Comparison of ENCODE assay signal across 4 cellular contexts in the genomic region with DNA sequence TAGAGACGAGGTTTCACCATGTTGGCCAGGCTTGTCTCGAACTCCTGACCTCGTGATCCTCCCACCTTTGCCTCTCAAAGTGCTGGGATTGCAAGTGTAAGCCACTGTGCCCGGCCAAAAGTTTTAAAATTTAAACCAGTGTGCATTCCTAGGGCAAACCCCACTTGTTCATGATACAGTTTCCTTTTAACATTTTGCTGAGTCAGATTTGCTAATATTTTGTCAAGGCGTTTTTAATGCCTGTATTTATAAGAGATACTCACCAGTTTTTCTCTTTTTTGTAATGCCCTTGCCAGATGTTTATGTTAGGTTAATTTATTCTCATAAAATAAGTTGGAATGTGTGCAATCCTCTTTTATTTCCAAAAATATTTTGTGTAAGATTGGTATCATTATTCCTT.
TF ChIP-seq lines count a peak whose summit lies in the region.

No MANE protein-coding gene starts in this region.

TF ChIP-seq in SK-N-SH, 30 proteins besides CTCF, POLR2A, EP300 and RAD21:
- TF ChIP-seq TAF1 (IDR thresholded peaks at IDR 0.05; ENCODE audit: borderline replicate concordance, low read depth, low read length), result no peak
- TF ChIP-seq CHD2 (IDR thresholded peaks at IDR 0.05; ENCODE audit: low read length, partially characterized antibody), result no peak
- TF ChIP-seq RFX5 (IDR thresholded peaks at IDR 0.05; ENCODE audit: low read length), result no peak
- TF ChIP-seq MEF2A (IDR thresholded peaks at IDR 0.05; ENCODE audit: borderline replicate concordance, low read depth), result no peak
- TF ChIP-seq TEAD4 (IDR thresholded peaks at IDR 0.05; ENCODE audit: borderline replicate concordance, insufficient read depth), result no peak
- TF ChIP-seq RCOR1 (IDR thresholded peaks at IDR 0.05; ENCODE audit: low read length), result no peak
- TF ChIP-seq, protein P1, sequence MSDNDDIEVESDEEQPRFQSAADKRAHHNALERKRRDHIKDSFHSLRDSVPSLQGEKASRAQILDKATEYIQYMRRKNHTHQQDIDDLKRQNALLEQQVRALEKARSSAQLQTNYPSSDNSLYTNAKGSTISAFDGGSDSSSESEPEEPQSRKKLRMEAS (IDR thresholded peaks at IDR 0.05; ENCODE audit: low read depth), result no peak
- TF ChIP-seq NFIC (IDR thresholded peaks at IDR 0.05; ENCODE audit: borderline replicate concordance), result no peak
- TF ChIP-seq EZH2phosphoT487 (IDR thresholded peaks at IDR 0.05; ENCODE audit: borderline replicate concordance, low read depth), result no peak

TF ChIP-seq in SK-N-SH treated with all-trans-retinoic acid at 6 μM for 48 hours, 23 proteins besides CTCF, POLR2A, EP300 and RAD21 (continues in another document):
- TF ChIP-seq ZNF565 (CRISPR knock-in tag; conservative IDR thresholded peaks at IDR 0.05; ENCODE audit: low read depth), result no peak
- TF ChIP-seq, protein P2, sequence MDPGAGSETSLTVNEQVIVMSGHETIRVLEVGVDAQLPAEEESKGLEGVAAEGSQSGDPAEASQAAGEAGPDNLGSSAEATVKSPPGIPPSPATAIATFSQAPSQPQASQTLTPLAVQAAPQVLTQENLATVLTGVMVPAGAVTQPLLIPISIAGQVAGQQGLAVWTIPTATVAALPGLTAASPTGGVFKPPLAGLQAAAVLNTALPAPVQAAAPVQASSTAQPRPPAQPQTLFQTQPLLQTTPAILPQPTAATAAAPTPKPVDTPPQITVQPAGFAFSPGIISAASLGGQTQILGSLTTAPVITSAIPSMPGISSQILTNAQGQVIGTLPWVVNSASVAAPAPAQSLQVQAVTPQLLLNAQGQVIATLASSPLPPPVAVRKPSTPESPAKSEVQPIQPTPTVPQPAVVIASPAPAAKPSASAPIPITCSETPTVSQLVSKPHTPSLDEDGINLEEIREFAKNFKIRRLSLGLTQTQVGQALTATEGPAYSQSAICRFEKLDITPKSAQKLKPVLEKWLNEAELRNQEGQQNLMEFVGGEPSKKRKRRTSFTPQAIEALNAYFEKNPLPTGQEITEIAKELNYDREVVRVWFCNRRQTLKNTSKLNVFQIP (CRISPR knock-in tag; IDR thresholded peaks at IDR 0.05; ENCODE audit: borderline replicate concordance, low read depth), result no peak
- TF ChIP-seq OSR1 (CRISPR knock-in tag; IDR thresholded peaks at IDR 0.05), result no peak
- no peak for TF ChIP-seq SNAI2 (CRISPR knock-in tag; IDR thresholded peaks at IDR 0.05)
- no peak for TF ChIP-seq ARNTL (CRISPR knock-in tag; IDR thresholded peaks at IDR 0.05; ENCODE audit: borderline replicate concordance, low read depth)
- no peak for TF ChIP-seq ZNF70 (CRISPR knock-in tag; IDR thresholded peaks at IDR 0.05)
- TF ChIP-seq, protein P3, sequence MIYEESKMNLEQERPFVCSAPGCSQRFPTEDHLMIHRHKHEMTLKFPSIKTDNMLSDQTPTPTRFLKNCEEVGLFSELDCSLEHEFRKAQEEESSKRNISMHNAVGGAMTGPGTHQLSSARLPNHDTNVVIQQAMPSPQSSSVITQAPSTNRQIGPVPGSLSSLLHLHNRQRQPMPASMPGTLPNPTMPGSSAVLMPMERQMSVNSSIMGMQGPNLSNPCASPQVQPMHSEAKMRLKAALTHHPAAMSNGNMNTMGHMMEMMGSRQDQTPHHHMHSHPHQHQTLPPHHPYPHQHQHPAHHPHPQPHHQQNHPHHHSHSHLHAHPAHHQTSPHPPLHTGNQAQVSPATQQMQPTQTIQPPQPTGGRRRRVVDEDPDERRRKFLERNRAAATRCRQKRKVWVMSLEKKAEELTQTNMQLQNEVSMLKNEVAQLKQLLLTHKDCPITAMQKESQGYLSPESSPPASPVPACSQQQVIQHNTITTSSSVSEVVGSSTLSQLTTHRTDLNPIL (CRISPR knock-in tag; IDR thresholded peaks at IDR 0.05; ENCODE audit: low read depth), result no peak
- no peak for TF ChIP-seq ZNF8 (CRISPR knock-in tag; IDR thresholded peaks at IDR 0.05)
- no peak for TF ChIP-seq TCF4 (CRISPR knock-in tag; IDR thresholded peaks at IDR 0.05; ENCODE audit: borderline replicate concordance)
- TF ChIP-seq BACH2 (CRISPR knock-in tag; IDR thresholded peaks at IDR 0.05; ENCODE audit: borderline replicate concordance), result no peak
- no peak for TF ChIP-seq CSDC2 (CRISPR knock-in tag; IDR thresholded peaks at IDR 0.05)
- TF ChIP-seq, protein P4, sequence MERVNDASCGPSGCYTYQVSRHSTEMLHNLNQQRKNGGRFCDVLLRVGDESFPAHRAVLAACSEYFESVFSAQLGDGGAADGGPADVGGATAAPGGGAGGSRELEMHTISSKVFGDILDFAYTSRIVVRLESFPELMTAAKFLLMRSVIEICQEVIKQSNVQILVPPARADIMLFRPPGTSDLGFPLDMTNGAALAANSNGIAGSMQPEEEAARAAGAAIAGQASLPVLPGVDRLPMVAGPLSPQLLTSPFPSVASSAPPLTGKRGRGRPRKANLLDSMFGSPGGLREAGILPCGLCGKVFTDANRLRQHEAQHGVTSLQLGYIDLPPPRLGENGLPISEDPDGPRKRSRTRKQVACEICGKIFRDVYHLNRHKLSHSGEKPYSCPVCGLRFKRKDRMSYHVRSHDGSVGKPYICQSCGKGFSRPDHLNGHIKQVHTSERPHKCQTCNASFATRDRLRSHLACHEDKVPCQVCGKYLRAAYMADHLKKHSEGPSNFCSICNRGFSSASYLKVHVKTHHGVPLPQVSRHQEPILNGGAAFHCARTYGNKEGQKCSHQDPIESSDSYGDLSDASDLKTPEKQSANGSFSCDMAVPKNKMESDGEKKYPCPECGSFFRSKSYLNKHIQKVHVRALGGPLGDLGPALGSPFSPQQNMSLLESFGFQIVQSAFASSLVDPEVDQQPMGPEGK (CRISPR knock-in tag; IDR thresholded peaks at IDR 0.05; ENCODE audit: borderline replicate concordance), result no peak

TF ChIP-seq in GM23338, 12 proteins besides CTCF, POLR2A, EP300 and RAD21 (continues in another document):
- no peak for TF ChIP-seq ZNF331 (CRISPR knock-in tag; IDR thresholded peaks at IDR 0.05; ENCODE audit: low read depth)
- TF ChIP-seq, protein P5, sequence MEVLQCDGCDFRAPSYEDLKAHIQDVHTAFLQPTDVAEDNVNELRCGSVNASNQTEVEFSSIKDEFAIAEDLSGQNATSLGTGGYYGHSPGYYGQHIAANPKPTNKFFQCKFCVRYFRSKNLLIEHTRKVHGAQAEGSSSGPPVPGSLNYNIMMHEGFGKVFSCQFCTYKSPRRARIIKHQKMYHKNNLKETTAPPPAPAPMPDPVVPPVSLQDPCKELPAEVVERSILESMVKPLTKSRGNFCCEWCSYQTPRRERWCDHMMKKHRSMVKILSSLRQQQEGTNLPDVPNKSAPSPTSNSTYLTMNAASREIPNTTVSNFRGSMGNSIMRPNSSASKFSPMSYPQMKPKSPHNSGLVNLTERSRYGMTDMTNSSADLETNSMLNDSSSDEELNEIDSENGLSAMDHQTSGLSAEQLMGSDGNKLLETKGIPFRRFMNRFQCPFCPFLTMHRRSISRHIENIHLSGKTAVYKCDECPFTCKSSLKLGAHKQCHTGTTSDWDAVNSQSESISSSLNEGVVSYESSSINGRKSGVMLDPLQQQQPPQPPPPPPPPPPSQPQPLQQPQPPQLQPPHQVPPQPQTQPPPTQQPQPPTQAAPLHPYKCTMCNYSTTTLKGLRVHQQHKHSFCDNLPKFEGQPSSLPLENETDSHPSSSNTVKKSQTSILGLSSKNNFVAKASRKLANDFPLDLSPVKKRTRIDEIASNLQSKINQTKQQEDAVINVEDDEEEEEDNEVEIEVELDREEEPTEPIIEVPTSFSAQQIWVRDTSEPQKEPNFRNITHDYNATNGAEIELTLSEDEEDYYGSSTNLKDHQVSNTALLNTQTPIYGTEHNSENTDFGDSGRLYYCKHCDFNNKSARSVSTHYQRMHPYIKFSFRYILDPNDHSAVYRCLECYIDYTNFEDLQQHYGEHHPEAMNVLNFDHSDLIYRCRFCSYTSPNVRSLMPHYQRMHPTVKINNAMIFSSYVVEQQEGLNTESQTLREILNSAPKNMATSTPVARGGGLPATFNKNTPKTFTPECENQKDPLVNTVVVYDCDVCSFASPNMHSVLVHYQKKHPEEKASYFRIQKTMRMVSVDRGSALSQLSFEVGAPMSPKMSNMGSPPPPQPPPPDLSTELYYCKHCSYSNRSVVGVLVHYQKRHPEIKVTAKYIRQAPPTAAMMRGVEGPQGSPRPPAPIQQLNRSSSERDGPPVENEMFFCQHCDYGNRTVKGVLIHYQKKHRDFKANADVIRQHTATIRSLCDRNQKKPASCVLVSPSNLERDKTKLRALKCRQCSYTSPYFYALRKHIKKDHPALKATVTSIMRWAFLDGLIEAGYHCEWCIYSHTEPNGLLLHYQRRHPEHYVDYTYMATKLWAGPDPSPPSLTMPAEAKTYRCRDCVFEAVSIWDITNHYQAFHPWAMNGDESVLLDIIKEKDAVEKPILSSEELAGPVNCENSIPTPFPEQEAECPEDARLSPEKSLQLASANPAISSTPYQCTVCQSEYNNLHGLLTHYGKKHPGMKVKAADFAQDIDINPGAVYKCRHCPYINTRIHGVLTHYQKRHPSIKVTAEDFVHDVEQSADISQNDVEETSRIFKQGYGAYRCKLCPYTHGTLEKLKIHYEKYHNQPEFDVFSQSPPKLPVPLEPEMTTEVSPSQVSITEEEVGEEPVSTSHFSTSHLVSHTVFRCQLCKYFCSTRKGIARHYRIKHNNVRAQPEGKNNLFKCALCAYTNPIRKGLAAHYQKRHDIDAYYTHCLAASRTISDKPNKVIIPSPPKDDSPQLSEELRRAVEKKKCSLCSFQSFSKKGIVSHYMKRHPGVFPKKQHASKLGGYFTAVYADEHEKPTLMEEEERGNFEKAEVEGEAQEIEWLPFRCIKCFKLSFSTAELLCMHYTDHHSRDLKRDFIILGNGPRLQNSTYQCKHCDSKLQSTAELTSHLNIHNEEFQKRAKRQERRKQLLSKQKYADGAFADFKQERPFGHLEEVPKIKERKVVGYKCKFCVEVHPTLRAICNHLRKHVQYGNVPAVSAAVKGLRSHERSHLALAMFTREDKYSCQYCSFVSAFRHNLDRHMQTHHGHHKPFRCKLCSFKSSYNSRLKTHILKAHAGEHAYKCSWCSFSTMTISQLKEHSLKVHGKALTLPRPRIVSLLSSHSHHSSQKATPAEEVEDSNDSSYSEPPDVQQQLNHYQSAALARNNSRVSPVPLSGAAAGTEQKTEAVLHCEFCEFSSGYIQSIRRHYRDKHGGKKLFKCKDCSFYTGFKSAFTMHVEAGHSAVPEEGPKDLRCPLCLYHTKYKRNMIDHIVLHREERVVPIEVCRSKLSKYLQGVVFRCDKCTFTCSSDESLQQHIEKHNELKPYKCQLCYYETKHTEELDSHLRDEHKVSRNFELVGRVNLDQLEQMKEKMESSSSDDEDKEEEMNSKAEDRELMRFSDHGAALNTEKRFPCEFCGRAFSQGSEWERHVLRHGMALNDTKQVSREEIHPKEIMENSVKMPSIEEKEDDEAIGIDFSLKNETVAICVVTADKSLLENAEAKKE (CRISPR knock-in tag; IDR thresholded peaks at IDR 0.05), result no peak
- TF ChIP-seq EZH2phosphoT487 (IDR thresholded peaks at IDR 0.05; ENCODE audit: unreplicated experiment), result no peak

TF ChIP-seq in K562, 482 proteins besides CTCF, POLR2A, EP300 and RAD21 (continues in another document):
- TF ChIP-seq, protein P6, sequence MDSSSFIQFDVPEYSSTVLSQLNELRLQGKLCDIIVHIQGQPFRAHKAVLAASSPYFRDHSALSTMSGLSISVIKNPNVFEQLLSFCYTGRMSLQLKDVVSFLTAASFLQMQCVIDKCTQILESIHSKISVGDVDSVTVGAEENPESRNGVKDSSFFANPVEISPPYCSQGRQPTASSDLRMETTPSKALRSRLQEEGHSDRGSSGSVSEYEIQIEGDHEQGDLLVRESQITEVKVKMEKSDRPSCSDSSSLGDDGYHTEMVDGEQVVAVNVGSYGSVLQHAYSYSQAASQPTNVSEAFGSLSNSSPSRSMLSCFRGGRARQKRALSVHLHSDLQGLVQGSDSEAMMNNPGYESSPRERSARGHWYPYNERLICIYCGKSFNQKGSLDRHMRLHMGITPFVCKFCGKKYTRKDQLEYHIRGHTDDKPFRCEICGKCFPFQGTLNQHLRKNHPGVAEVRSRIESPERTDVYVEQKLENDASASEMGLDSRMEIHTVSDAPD (CRISPR knock-in tag; IDR thresholded peaks at IDR 0.05), result no peak
- TF ChIP-seq SRSF3 (IDR thresholded peaks at IDR 0.05; ENCODE audit: insufficient read depth, low read length), result no peak
- TF ChIP-seq, protein P7, sequence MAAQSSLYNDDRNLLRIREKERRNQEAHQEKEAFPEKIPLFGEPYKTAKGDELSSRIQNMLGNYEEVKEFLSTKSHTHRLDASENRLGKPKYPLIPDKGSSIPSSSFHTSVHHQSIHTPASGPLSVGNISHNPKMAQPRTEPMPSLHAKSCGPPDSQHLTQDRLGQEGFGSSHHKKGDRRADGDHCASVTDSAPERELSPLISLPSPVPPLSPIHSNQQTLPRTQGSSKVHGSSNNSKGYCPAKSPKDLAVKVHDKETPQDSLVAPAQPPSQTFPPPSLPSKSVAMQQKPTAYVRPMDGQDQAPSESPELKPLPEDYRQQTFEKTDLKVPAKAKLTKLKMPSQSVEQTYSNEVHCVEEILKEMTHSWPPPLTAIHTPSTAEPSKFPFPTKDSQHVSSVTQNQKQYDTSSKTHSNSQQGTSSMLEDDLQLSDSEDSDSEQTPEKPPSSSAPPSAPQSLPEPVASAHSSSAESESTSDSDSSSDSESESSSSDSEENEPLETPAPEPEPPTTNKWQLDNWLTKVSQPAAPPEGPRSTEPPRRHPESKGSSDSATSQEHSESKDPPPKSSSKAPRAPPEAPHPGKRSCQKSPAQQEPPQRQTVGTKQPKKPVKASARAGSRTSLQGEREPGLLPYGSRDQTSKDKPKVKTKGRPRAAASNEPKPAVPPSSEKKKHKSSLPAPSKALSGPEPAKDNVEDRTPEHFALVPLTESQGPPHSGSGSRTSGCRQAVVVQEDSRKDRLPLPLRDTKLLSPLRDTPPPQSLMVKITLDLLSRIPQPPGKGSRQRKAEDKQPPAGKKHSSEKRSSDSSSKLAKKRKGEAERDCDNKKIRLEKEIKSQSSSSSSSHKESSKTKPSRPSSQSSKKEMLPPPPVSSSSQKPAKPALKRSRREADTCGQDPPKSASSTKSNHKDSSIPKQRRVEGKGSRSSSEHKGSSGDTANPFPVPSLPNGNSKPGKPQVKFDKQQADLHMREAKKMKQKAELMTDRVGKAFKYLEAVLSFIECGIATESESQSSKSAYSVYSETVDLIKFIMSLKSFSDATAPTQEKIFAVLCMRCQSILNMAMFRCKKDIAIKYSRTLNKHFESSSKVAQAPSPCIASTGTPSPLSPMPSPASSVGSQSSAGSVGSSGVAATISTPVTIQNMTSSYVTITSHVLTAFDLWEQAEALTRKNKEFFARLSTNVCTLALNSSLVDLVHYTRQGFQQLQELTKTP (IDR thresholded peaks at IDR 0.05; ENCODE audit: low read depth in 1 of 2, partially characterized antibody in 2 of 2), result no peak
- TF ChIP-seq ZC3H8 (IDR thresholded peaks at IDR 0.05), result no peak
- no peak for TF ChIP-seq HMGN3 (IDR thresholded peaks at IDR 0.05; ENCODE audit: borderline replicate concordance, extremely low read depth, insufficient read length, low read depth, low read length)
- TF ChIP-seq MAFG (tag; conservative IDR thresholded peaks at IDR 0.05), result peak; percentile 64; the same call in 1 of the 2 replicates
- TF ChIP-seq MAFK (IDR thresholded peaks at IDR 0.05; ENCODE audit: low read length), result peak; percentile 65
- TF ChIP-seq FOXK1 (CRISPR knock-in tag; IDR thresholded peaks at IDR 0.05; ENCODE audit: borderline replicate concordance), result no peak
- TF ChIP-seq POLR3G (IDR thresholded peaks at IDR 0.05; ENCODE audit: extremely low read depth, insufficient read length, insufficient replicate concordance), result no peak
- peak; percentile 79 for TF ChIP-seq ZNF316 (IDR thresholded peaks at IDR 0.05)
- TF ChIP-seq, protein P8, sequence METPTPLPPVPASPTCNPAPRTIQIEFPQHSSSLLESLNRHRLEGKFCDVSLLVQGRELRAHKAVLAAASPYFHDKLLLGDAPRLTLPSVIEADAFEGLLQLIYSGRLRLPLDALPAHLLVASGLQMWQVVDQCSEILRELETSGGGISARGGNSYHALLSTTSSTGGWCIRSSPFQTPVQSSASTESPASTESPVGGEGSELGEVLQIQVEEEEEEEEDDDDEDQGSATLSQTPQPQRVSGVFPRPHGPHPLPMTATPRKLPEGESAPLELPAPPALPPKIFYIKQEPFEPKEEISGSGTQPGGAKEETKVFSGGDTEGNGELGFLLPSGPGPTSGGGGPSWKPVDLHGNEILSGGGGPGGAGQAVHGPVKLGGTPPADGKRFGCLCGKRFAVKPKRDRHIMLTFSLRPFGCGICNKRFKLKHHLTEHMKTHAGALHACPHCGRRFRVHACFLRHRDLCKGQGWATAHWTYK (CRISPR knock-in tag; IDR thresholded peaks at IDR 0.05), result no peak
- TF ChIP-seq U2AF1 (optimal IDR thresholded peaks at IDR 0.05; ENCODE audit: low read depth, low read length), result no peak
- TF ChIP-seq KDM4B (IDR thresholded peaks at IDR 0.05; ENCODE audit: borderline replicate concordance in 2 of 2, low read depth in 1 of 2), result no peak
- TF ChIP-seq TCFL5 (CRISPR knock-in tag; conservative IDR thresholded peaks at IDR 0.05), result no peak
- no peak for TF ChIP-seq HIVEP1 (CRISPR knock-in tag; IDR thresholded peaks at IDR 0.05)
